Comparison of ENCODE assay signal across 8 cellular contexts in the genomic region with DNA sequence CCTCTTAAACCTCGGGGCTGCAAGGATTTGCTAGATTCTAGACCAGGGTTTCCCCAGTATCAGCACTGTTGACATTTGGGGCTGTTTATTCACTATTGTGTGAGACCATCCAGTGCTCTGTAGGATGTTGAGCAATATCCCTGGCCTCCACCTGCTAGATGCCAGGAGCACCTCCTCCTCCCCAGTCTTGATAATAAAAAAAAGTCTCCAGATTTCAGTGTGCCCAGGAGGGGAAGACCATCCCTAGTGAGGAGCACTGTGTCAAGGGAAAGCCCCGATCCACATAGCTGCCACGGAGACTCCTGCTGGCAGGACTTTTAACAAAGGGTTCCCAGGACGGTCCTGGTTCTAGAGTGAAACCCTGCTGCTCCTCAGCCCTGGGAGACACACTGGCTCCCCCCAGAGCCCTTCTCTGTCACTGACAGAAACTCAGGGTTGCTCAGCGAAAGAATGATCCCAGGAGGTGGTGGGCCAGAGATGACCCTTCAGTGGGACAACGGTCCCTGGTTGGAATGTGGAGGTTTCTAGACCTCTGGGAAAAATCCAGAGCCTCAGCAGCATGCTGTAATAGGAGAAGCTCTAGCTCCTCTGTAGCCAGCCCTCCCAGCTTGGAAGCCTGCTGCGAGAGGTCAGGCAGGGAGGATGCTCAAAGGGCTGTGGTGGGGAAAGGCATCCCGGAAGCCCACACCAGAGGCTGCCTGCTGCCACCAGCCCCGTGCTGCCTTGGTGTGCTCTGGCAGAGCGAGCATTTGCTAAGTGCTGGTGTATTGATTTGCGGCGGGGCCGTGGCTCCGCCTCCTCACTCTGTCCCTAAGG. TPM values are rescaled to one million over a fixed set of nuclear protein-coding genes. Genes with fewer than 3 reads are reported as not detected.
A peak's percentile ranks its signal among the peaks of the same experiment; 100 is the strongest.
DNase-seq lines count a peak whose midpoint lies in the region; ATAC-seq, FAIRE-seq and TF ChIP-seq lines count a peak whose summit lies in the region.

No MANE protein-coding gene starts in this region.

- TF ChIP-seq CTCF in GM10248 (IDR thresholded peaks at IDR 0.05; ENCODE audit: control extremely low read depth, extremely low read depth, low read depth, missing control alignments), result peak; percentile 7

- POLR2A ChIA-PET in GM10248 (lab: Yijun Ruan, JAX), result no interaction called here

- TF ChIP-seq POLR2A in GM12892 (IDR thresholded peaks at IDR 0.05; ENCODE audit: low read depth, low read length), result no peak

- no peak for FAIRE-seq in GM12892 (lab: Jason Lieb, UNC)

- CTCF ChIA-PET in GM10248 (lab: Yijun Ruan, JAX), result interaction anchor here (1.4 to 6.6 kb wide), 5 partner anchors 12 to 118 kb away, joined by 3 to 52 read pairs (median 29); no protein-coding TSS in a partner anchor

- DNase-seq in GM10248 (ENCODE audit: extremely low spot score) (no peak), NCI-H510A treated with DMSO at 0.1 percent for 48 hours (lab: John Stamatoyannopoulos, UW) (peak; percentile 78), fibroblast of gingiva (ENCODE audit: low read depth) (peak; percentile 48), renal cortical epithelial cell (ENCODE audit: low read depth) (peak; percentile 18), GM12892 (ENCODE audit: insufficient read length) (no peak), activated T-cell treated with anti-CD3 and anti-CD28 coated beads for 4 hours (no peak)

- no peak for ATAC-seq in GM19452 (IDR thresholded peaks at IDR 0.05; ENCODE audit: unreplicated experiment)
- ATAC-seq in HG02623 (IDR thresholded peaks at IDR 0.05; ENCODE audit: unreplicated experiment), result no peak

RNA-seq across cellular contexts. Expression of a gene that starts 20.3 kb away (rescaled TPM):
- total RNA-seq in renal cortical epithelial cell, result 0.20 and 1.7 TPM in 2 replicates
- 1.2 TPM for polyA plus RNA-seq in GM12892 (2012; ENCODE audit: missing spikeins)

RNA-seq across cellular contexts. Expression of a gene that starts 34.1 kb away (rescaled TPM):
- total RNA-seq in renal cortical epithelial cell, result 30.0 and 32.8 TPM in 2 replicates
- polyA plus RNA-seq in GM12892 (2012; ENCODE audit: missing spikeins), result 39.1 TPM

RNA-seq across cellular contexts. Expression of a gene that starts 35.7 kb away (rescaled TPM):
- 36.5 and 119 TPM in 2 replicates for total RNA-seq in renal cortical epithelial cell
- polyA plus RNA-seq in GM12892 (2012; ENCODE audit: missing spikeins), result 8.5 TPM

Comparison
In these comparisons a context has a peak if more than half of its experiments do, and no peak if none do; other contexts are left out.
1. DNase-seq: peak in NCI-H510A treated with DMSO at 0.1 percent for 48 hours (single experiment), fibroblast of gingiva (single experiment) and renal cortical epithelial cell (single experiment); none in GM10248 (single experiment), GM12892 (single experiment) and activated T-cell treated with anti-CD3 and anti-CD28 coated beads for 4 hours (single experiment).